Comparison of ENCODE assay signal across 8 cellular contexts in genomic region chr4:47531241-47531953, GRCh38. TPM values are rescaled to one million over a fixed set of nuclear protein-coding genes. Genes with fewer than 3 reads are reported as not detected.
DNase-seq lines count a peak whose midpoint lies in the region; ATAC-seq and TF ChIP-seq lines count a peak whose summit lies in the region.

No MANE protein-coding gene starts in this region.

- peak overlapping the region; percentile 67 for H3K4me3 Mint-ChIP-seq in T-helper 2 cell treated with Interferon-gamma antibody and Interleukin-4, amounts not matched to agents 5 μg/mL and 100 μg/mL, for 36 hours
- H3K4me3 Mint-ChIP-seq in chondrocyte (ENCODE audit: unreplicated experiment): no peak overlapping the region
- H3K4me3 Mint-ChIP-seq in mesothelial cell of epicardium: no peak overlapping the region

- no peak overlapping the region for H3K4me3 ChIP-seq in transverse colon

- H3K9me3 Mint-ChIP-seq in T-helper 2 cell treated with Interferon-gamma antibody and Interleukin-4, amounts not matched to agents 5 μg/mL and 100 μg/mL, for 36 hours: peaks cover 30% of the 10 kb centered on the region
- H3K9me3 Mint-ChIP-seq in chondrocyte (ENCODE audit: low read depth) (peaks cover 25% of the 10 kb centered on the region), mesothelial cell of epicardium (peaks cover 55% of the 10 kb centered on the region)

- intact Hi-C loops in transverse colon (cut with DNase I; ENCODE audit: low total_unique reads): no loop called here

- 51 to 65% methylated on average over 2 of the region's 2 CpGs for WGBS in transverse colon (ENCODE audit: low coverage in 1 of 2), 2 donors

- peak; percentile 46 for DNase-seq in Ammon's horn (ENCODE audit: low spot score)
- DNase-seq in T-helper 2 cell treated with Interferon-gamma antibody and Interleukin-4, amounts not matched to agents 5 μg/mL and 100 μg/mL, for 36 hours (ENCODE audit: low spot score): peak; percentile 71
- no peak for DNase-seq in chondrocyte (ENCODE audit: low spot score)
- DNase-seq in mesothelial cell of epicardium (ENCODE audit: low spot score in 2 of 2, unreplicated experiment in 2 of 2): no peak
- peak; percentile 41 for DNase-seq in transverse colon
- no peak for DNase-seq in DMS114 treated with DMSO at 0.1 percent for 48 hours (lab: John Stamatoyannopoulos, UW; ENCODE audit: unreplicated experiment)

- peaks cover 54% of the 10 kb centered on the region for H3K4me1 Mint-ChIP-seq in T-helper 2 cell treated with Interferon-gamma antibody and Interleukin-4, amounts not matched to agents 5 μg/mL and 100 μg/mL, for 36 hours (ENCODE audit: low read depth)
- H3K4me1 Mint-ChIP-seq in chondrocyte (ENCODE audit: low read depth) (peaks cover 65% of the 10 kb centered on the region), mesothelial cell of epicardium (peaks cover 10% of the 10 kb centered on the region)

- in situ Hi-C loops in transverse colon (cut with MboI; ENCODE audit: low pct_ligation_motif_present in 1 of 4, low pct_unique_long_range_greater_than_20kb in 1 of 4, low sequenced_read_pairs in 3 of 4): no loop called here

- peak overlapping the region; percentile 37 to 57 (median 45) for H3K27ac ChIP-seq in transverse colon

- no peak for TF ChIP-seq EP300 in transverse colon (IDR thresholded peaks at IDR 0.05; ENCODE audit: low read depth)

- ATAC-seq in GM19395 (IDR thresholded peaks at IDR 0.05; ENCODE audit: unreplicated experiment) (peak; percentile 99), HG03378 (IDR thresholded peaks at IDR 0.05; ENCODE audit: unreplicated experiment) (peak; percentile 100)

- H3K36me3 ChIP-seq in transverse colon: peaks cover 0 to 21% (median 0%) of the 10 kb centered on the region in 4 donors

- no peak for TF ChIP-seq POLR2A in transverse colon (IDR thresholded peaks at IDR 0.05)

- peak overlapping the region; percentile 71 for H3K27ac Mint-ChIP-seq in T-helper 2 cell treated with Interferon-gamma antibody and Interleukin-4, amounts not matched to agents 5 μg/mL and 100 μg/mL, for 36 hours
- peak overlapping the region; percentile 90 for H3K27ac Mint-ChIP-seq in chondrocyte (ENCODE audit: unreplicated experiment)
- peak overlapping the region; percentile 66 for H3K27ac Mint-ChIP-seq in mesothelial cell of epicardium

- no peaks in the 10 kb centered on the region for H3K27me3 Mint-ChIP-seq in T-helper 2 cell treated with Interferon-gamma antibody and Interleukin-4, amounts not matched to agents 5 μg/mL and 100 μg/mL, for 36 hours (ENCODE audit: low read depth)
- H3K27me3 Mint-ChIP-seq in chondrocyte (ENCODE audit: low read depth) (no peaks in the 10 kb centered on the region), mesothelial cell of epicardium (ENCODE audit: low read depth) (no peaks in the 10 kb centered on the region)

- H3K9me3 ChIP-seq in transverse colon: peaks cover 0 to 5% of the 10 kb centered on the region in 2 donors

- TF ChIP-seq CTCF in chondrocyte (IDR thresholded peaks at IDR 0.05) (no peak), mesothelial cell of epicardium (IDR thresholded peaks at IDR 0.05; ENCODE audit: unreplicated experiment) (no peak), transverse colon (IDR thresholded peaks at IDR 0.05) (no peak)

- peaks cover 4 to 21% (median 10%) of the 10 kb centered on the region in 4 donors for H3K4me1 ChIP-seq in transverse colon

- peaks cover 29% of the 10 kb centered on the region for H3K36me3 Mint-ChIP-seq in T-helper 2 cell treated with Interferon-gamma antibody and Interleukin-4, amounts not matched to agents 5 μg/mL and 100 μg/mL, for 36 hours (ENCODE audit: low read depth)
- H3K36me3 Mint-ChIP-seq in chondrocyte (ENCODE audit: low read depth) (peaks cover 52% of the 10 kb centered on the region), mesothelial cell of epicardium (peaks cover 70% of the 10 kb centered on the region)

- no peaks in the 10 kb centered on the region for H3K27me3 ChIP-seq in transverse colon

RNA-seq across cellular contexts. Expression of gene ATP10D, which starts 46.3 kb away (rescaled TPM):
- total RNA-seq in chondrocyte (48.1 to 89.6 TPM (median 49.0 TPM) in 3 replicates), mesothelial cell of epicardium (31.7 to 34.9 TPM (median 32.4 TPM) in 3 replicates), transverse colon (10 to 100 TPM in 1 of 4 donors, 1 to 10 TPM in 3; 3.8 to 14.1 (median 7.7) TPM)

Comparison
In these comparisons a context has a peak if more than half of its experiments do, and no peak if none do; other contexts are left out.
1. DNase-seq: peak in Ammon's horn (single experiment), T-helper 2 cell treated with Interferon-gamma antibody and Interleukin-4, amounts not matched to agents 5 μg/mL and 100 μg/mL, for 36 hours (single experiment) and transverse colon (single experiment); none in chondrocyte (single experiment), mesothelial cell of epicardium (0 of 2) and DMS114 treated with DMSO at 0.1 percent for 48 hours (single experiment).
2. Peak in every context shown above with its lines, with median percentiles within 50 percentile points of each other: H3K27ac Mint-ChIP-seq.